Comparison of ENCODE assay signal across 13 cellular contexts in genomic region chr2:54402350-54402749, GRCh38. TPM values are rescaled to one million over a fixed set of nuclear protein-coding genes. Genes with fewer than 3 reads are reported as not detected.
DNase-seq lines count a peak whose midpoint lies in the region; ATAC-seq and TF ChIP-seq lines count a peak whose summit lies in the region.
"Had no signal": no experiment of that assay in that cellular context is flagged by ENCODE, and none has a peak within 500 bp of the region (broad histone marks: within the 10 kb centered on the region; RNA-seq: fewer than 3 reads in every experiment).

No MANE protein-coding gene starts in this region.

- H3K27ac Mint-ChIP-seq in nephron = peak overlapping the region; percentile 2 to 74 (median 61)
- H3K27ac Mint-ChIP-seq: activated CD4-positive, alpha-beta memory T cell treated with anti-CD3 and anti-CD28 coated beads, Interleukin-2, amount 10 ng/mL, durations not matched to agents 7 days and 5 days had no signal

- DNase-seq in A172 (ENCODE audit: low spot score) = peak; percentile 81
- peak; percentile 27 for DNase-seq in NCI-H82 treated with DMSO at 0.1 percent for 48 hours (lab: John Stamatoyannopoulos, UW; ENCODE audit: unreplicated experiment)
- peak; percentile 85 for DNase-seq in fibroblast of pulmonary artery (ENCODE audit: low read depth)
- no peak for DNase-seq in DMS114 treated with DMSO at 0.1 percent for 48 hours (lab: John Stamatoyannopoulos, UW; ENCODE audit: unreplicated experiment)
- DNase-seq in stimulated activated naive CD8-positive, alpha-beta T cell treated with anti-CD3 and anti-CD28 coated beads, Interleukin-15, Interleukin-2, amounts not matched to agents 100 U/mL and 50 U/mL, for 24 hours = no peak
- no peak for DNase-seq in cerebellar cortex (ENCODE audit: low spot score)
- DNase-seq: ACHN; activated CD4-positive, alpha-beta memory T cell treated with anti-CD3 and anti-CD28 coated beads, Interleukin-2, amount 10 ng/mL, durations not matched to agents 7 days and 5 days; amygdala; hippocampal formation; NCI-H1417 had no signal

- H3K4me3 ChIP-seq in fibroblast of pulmonary artery (replicated peaks; ENCODE audit: low read depth, low read length) = no peak overlapping the region

- peaks cover 25% of the 10 kb centered on the region for H3K4me1 Mint-ChIP-seq in nephron

- H3K36me3 Mint-ChIP-seq in nephron (ENCODE audit: low read depth) = no peaks in the 10 kb centered on the region

- H3K9me3 Mint-ChIP-seq in nephron = no peaks in the 10 kb centered on the region
- H3K9me3 Mint-ChIP-seq: activated CD4-positive, alpha-beta memory T cell treated with anti-CD3 and anti-CD28 coated beads, Interleukin-2, amount 10 ng/mL, durations not matched to agents 7 days and 5 days had no signal

- ATAC-seq in stimulated activated naive CD8-positive, alpha-beta T cell treated with anti-CD3 and anti-CD28 coated beads, Interleukin-15, Interleukin-2, amounts not matched to agents 100 U/mL and 50 U/mL, for 24 hours = no peak
- no peak for ATAC-seq in HG02938 (IDR thresholded peaks at IDR 0.05; ENCODE audit: unreplicated experiment)

- TF ChIP-seq CTCF in fibroblast of pulmonary artery (IDR thresholded peaks at IDR 0.05; ENCODE audit: low read length, missing control alignments) = no peak
- no peak for TF ChIP-seq CTCF in nephron (IDR thresholded peaks at IDR 0.05; ENCODE audit: unreplicated experiment in 3 of 3)

- no peaks in the 10 kb centered on the region for H3K27me3 Mint-ChIP-seq in nephron (ENCODE audit: low read depth)

- H3K4me3 Mint-ChIP-seq in nephron = no peak overlapping the region
- H3K4me3 Mint-ChIP-seq: activated CD4-positive, alpha-beta memory T cell treated with anti-CD3 and anti-CD28 coated beads, Interleukin-2, amount 10 ng/mL, durations not matched to agents 7 days and 5 days had no signal

RNA-seq across cellular contexts. Expression of gene SPTBN1, which starts 53.8 kb away (rescaled TPM):
- 197 and 202 TPM in 2 replicates for total RNA-seq in A172 (2014; rRNA removed; shearing (Covaris generic))

Comparison
In these comparisons a context has a peak if more than half of its experiments do, and no peak if none do; other contexts are left out.
1. DNase-seq: peak in A172 (single experiment), NCI-H82 treated with DMSO at 0.1 percent for 48 hours (single experiment) and fibroblast of pulmonary artery (single experiment); none in DMS114 treated with DMSO at 0.1 percent for 48 hours (single experiment), stimulated activated naive CD8-positive, alpha-beta T cell treated with anti-CD3 and anti-CD28 coated beads, Interleukin-15, Interleukin-2, amounts not matched to agents 100 U/mL and 50 U/mL, for 24 hours (single experiment) and cerebellar cortex (single experiment).